20 cellular contexts compared by ENCODE assay signal in genomic region chr10:109726473-109726872, GRCh38.
"Had no signal": no experiment of that assay in that cellular context is flagged by ENCODE, and none has a peak within 500 bp of the region (broad histone marks: within the 10 kb centered on the region; RNA-seq: fewer than 3 reads in every experiment).

No MANE protein-coding gene starts in this region.

- H3K4me3 ChIP-seq: adrenal gland, prostate gland, spleen, transverse colon had no signal

- H3K27ac Mint-ChIP-seq: activated B cell treated with CpG ODN at 0.5 μM for 24 hours; activated naive CD4-positive, alpha-beta T cell treated with anti-CD3 and anti-CD28 coated beads, Interleukin-2, amount 10 ng/mL, durations not matched to agents 7 days and 5 days; activated T-helper 2 cell treated with anti-CD3 and anti-CD28 coated beads, Interferon-gamma antibody, Interleukin-2, Interleukin-4, amounts not matched to agents 10 μg/mL and 5 μg/mL and 100 μg/mL, durations not matched to agents 14 hours and 24 hours and 36 hours; endodermal cell; natural killer cell; T-helper 17 cell had no signal

- DNase-seq: activated B cell treated with CpG ODN at 0.5 μM for 24 hours; activated CD4-positive, alpha-beta T cell treated with anti-CD3 and anti-CD28 coated beads, Interleukin-2, amount 50 U/mL, for 1 hour; activated naive CD4-positive, alpha-beta T cell treated with anti-CD3 and anti-CD28 coated beads, Interleukin-2, amount 10 ng/mL, durations not matched to agents 7 days and 5 days; activated T-cell treated with anti-CD3 and anti-CD28 coated beads for 4 hours; cerebellar nuclear complex; dermis blood vessel endothelial cell; endodermal cell; hypothalamus; left colon; natural killer cell; occipital lobe; spleen; stimulated activated CD4-positive, alpha-beta T cell treated with anti-CD3 and anti-CD28 coated beads, Interleukin-1b, Interleukin-23, amount 100 ng/mL, for 48 hours; stimulated activated naive CD4-positive, alpha-beta T cell; T-helper 17 cell; transverse colon had no signal

- H3K27me3 Mint-ChIP-seq: activated B cell treated with CpG ODN at 0.5 μM for 24 hours; activated naive CD4-positive, alpha-beta T cell treated with anti-CD3 and anti-CD28 coated beads, Interleukin-2, amount 10 ng/mL, durations not matched to agents 7 days and 5 days had no signal

- H3K9me3 ChIP-seq: adrenal gland, prostate gland, spleen, transverse colon had no signal

- H3K27ac ChIP-seq: adrenal gland, prostate gland, spleen, transverse colon had no signal

- H3K9me3 Mint-ChIP-seq: activated B cell treated with CpG ODN at 0.5 μM for 24 hours; activated naive CD4-positive, alpha-beta T cell treated with anti-CD3 and anti-CD28 coated beads, Interleukin-2, amount 10 ng/mL, durations not matched to agents 7 days and 5 days; activated T-helper 2 cell treated with anti-CD3 and anti-CD28 coated beads, Interferon-gamma antibody, Interleukin-2, Interleukin-4, amounts not matched to agents 10 μg/mL and 5 μg/mL and 100 μg/mL, durations not matched to agents 14 hours and 24 hours and 36 hours; endodermal cell; natural killer cell had no signal

- H3K4me3 Mint-ChIP-seq: activated B cell treated with CpG ODN at 0.5 μM for 24 hours; activated naive CD4-positive, alpha-beta T cell treated with anti-CD3 and anti-CD28 coated beads, Interleukin-2, amount 10 ng/mL, durations not matched to agents 7 days and 5 days; endodermal cell; natural killer cell; T-helper 17 cell had no signal

- H3K36me3 Mint-ChIP-seq: activated naive CD4-positive, alpha-beta T cell treated with anti-CD3 and anti-CD28 coated beads, Interleukin-2, amount 10 ng/mL, durations not matched to agents 7 days and 5 days; natural killer cell had no signal

- H3K27me3 ChIP-seq: spleen, transverse colon had no signal

- H3K4me1 ChIP-seq: adrenal gland, prostate gland, spleen, transverse colon had no signal

- ATAC-seq: left colon, natural killer cell, sciatic nerve, T-helper 17 cell had no signal

- H3K36me3 ChIP-seq: adrenal gland, prostate gland, spleen, transverse colon had no signal

- H3K4me1 Mint-ChIP-seq: activated B cell treated with CpG ODN at 0.5 μM for 24 hours; activated naive CD4-positive, alpha-beta T cell treated with anti-CD3 and anti-CD28 coated beads, Interleukin-2, amount 10 ng/mL, durations not matched to agents 7 days and 5 days; endodermal cell; natural killer cell; T-helper 17 cell had no signal
